Comparison of ENCODE assay signal across 14 cellular contexts in genomic region chr12:113762849-113763816, GRCh38.
"Had no signal": no experiment of that assay in that cellular context is flagged by ENCODE, and none has a peak within 500 bp of the region (broad histone marks: within the 10 kb centered on the region; RNA-seq: fewer than 3 reads in every experiment).

No MANE protein-coding gene starts in this region.

- ATAC-seq: activated CD4-positive, CD25-positive, alpha-beta regulatory T cell treated with anti-CD3 and anti-CD28 coated beads, Interleukin-2, amount 50 U/mL, for 24 hours; esophagus mucosa; left lobe of liver had no signal

- H2AFZ ChIP-seq: hepatocyte had no signal

- H3K4me3 Mint-ChIP-seq: activated naive CD8-positive, alpha-beta T cell treated with anti-CD3 and anti-CD28 coated beads for 36 hours; activated T-helper 1 cell treated with anti-CD3 and anti-CD28 coated beads, Interleukin-12 subunit alpha, Interleukin-12 subunit beta, Interleukin-2, Interleukin-4 antibody, amounts not matched to agents 30 ng/mL and 10 ng/mL and 1 ng/mL, durations not matched to agents 14 hours and 24 hours and 36 hours had no signal

- H3K4me3 ChIP-seq: hepatocyte, thoracic aorta, uterus had no signal

- H3K4me1 ChIP-seq: uterus had no signal

- DNase-seq: activated CD4-positive, alpha-beta T cell treated with anti-CD3 and anti-CD28 coated beads, Interleukin-2, amount 50 U/mL, for 1 hour; activated CD8-positive, alpha-beta memory T cell treated with anti-CD3 and anti-CD28 coated beads for 24 hours; activated naive CD8-positive, alpha-beta T cell treated with anti-CD3 and anti-CD28 coated beads for 36 hours; islet precursor cell; stimulated activated CD4-positive, alpha-beta T cell treated with anti-CD3 and anti-CD28 coated beads, Interleukin-12 subunit alpha, Interleukin-12 subunit beta, amount 100 ng/mL, for 4 hours; stimulated activated CD4-positive, alpha-beta T cell treated with anti-CD3 and anti-CD28 coated beads, Interleukin-2, amount 100 ng/mL, for 24 hours; T-helper 9 cell; uterus had no signal

- H3K27ac ChIP-seq: hepatocyte, thoracic aorta, uterus had no signal

- H3K27ac Mint-ChIP-seq: activated naive CD8-positive, alpha-beta T cell treated with anti-CD3 and anti-CD28 coated beads for 36 hours; activated T-helper 1 cell treated with anti-CD3 and anti-CD28 coated beads, Interleukin-12 subunit alpha, Interleukin-12 subunit beta, Interleukin-2, Interleukin-4 antibody, amounts not matched to agents 30 ng/mL and 10 ng/mL and 1 ng/mL, durations not matched to agents 14 hours and 24 hours and 36 hours had no signal

- H3K4me2 ChIP-seq: hepatocyte had no signal

- H3K9me3 ChIP-seq: thoracic aorta, uterus had no signal

- H3K9me3 Mint-ChIP-seq: activated T-helper 1 cell treated with anti-CD3 and anti-CD28 coated beads, Interleukin-12 subunit alpha, Interleukin-12 subunit beta, Interleukin-2, Interleukin-4 antibody, amounts not matched to agents 30 ng/mL and 10 ng/mL and 1 ng/mL, durations not matched to agents 14 hours and 24 hours and 36 hours had no signal

- H3K79me2 ChIP-seq: hepatocyte had no signal

- H3K4me1 Mint-ChIP-seq: activated naive CD8-positive, alpha-beta T cell treated with anti-CD3 and anti-CD28 coated beads for 36 hours had no signal

- H3K36me3 ChIP-seq: thoracic aorta, uterus had no signal

- H3K27me3 ChIP-seq: hepatocyte had no signal
